8 cellular contexts compared by ENCODE assay signal in the genomic region with DNA sequence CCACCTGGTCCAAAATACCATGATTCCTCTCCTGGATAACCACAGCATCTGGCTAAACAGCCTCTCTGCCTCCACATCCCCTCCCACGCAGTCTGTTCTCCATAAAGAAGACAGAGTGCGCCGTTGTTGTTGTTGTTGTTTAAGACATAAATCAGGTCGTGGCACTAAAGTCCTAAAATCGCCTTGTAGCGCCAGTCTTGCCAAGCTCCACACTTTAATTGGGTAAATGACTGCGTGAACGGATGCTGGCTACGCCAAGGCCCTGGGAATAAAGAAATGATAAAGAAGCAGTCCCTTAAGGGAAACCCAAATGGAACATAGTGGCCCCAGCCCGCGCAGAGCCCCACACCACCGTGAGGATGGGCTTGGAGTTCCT. TPM values are rescaled to one million over a fixed set of nuclear protein-coding genes. Genes with fewer than 3 reads are reported as not detected.
DNase-seq lines count a peak whose midpoint lies in the region; ATAC-seq and TF ChIP-seq lines count a peak whose summit lies in the region.

No MANE protein-coding gene starts in this region.

- peaks cover 0 to 25% (median 10%) of the 10 kb centered on the region in 3 donors for H3K4me1 ChIP-seq in gastroesophageal sphincter
- H3K4me1 ChIP-seq in skeletal muscle tissue (ENCODE audit: control insufficient read depth in 3 of 3, insufficient read depth in 3 of 3, low read length in 3 of 3) = peaks cover 5 to 14% (median 13%) of the 10 kb centered on the region in 3 donors

- DNase-seq in T-helper 17 cell (no peak), ureter (ENCODE audit: low spot score) (no peak), NCI-H345 treated with DMSO at 0.1 percent for 48 hours (lab: John Stamatoyannopoulos, UW; ENCODE audit: unreplicated experiment) (no peak), amniotic stem cell (lab: John Stamatoyannopoulos, UW) (no peak)
- no peak for DNase-seq in stimulated activated CD4-positive, alpha-beta T cell treated with anti-CD3 and anti-CD28 coated beads, Interleukin-1b, Interleukin-23, amount 100 ng/mL, for 48 hours

- peak overlapping the region; percentile 81 for H3K27ac Mint-ChIP-seq in T-helper 17 cell

- no peak for TF ChIP-seq POLR2A in gastroesophageal sphincter (IDR thresholded peaks at IDR 0.05)

- H3K27me3 ChIP-seq in gastroesophageal sphincter (peaks cover 14% of the 10 kb centered on the region), skeletal muscle tissue (ENCODE audit: control insufficient read depth in 3 of 3, insufficient read depth in 3 of 3, low read length in 3 of 3) (no peaks in the 10 kb centered on the region)

- H3K36me3 Mint-ChIP-seq in T-helper 17 cell (ENCODE audit: low read depth) = peaks cover 6% of the 10 kb centered on the region

- peak overlapping the region; percentile 81 to 92 (median 88) for H3K9ac ChIP-seq in skeletal muscle tissue (ENCODE audit: low read depth in 1 of 3, low read length in 3 of 3)

- peak overlapping the region; percentile 95 for H3K4me3 Mint-ChIP-seq in T-helper 17 cell

- no peak for TF ChIP-seq CTCF in gastroesophageal sphincter (IDR thresholded peaks at IDR 0.05)

- no peak for TF ChIP-seq EP300 in gastroesophageal sphincter (IDR thresholded peaks at IDR 0.05)

- H3K4me1 Mint-ChIP-seq in T-helper 17 cell = peaks cover 35% of the 10 kb centered on the region

- H3K9me3 ChIP-seq in T-helper 17 cell (ENCODE audit: control insufficient read depth, low read length, poor library complexity, severe bottlenecking) (no peaks in the 10 kb centered on the region), gastroesophageal sphincter (no peaks in the 10 kb centered on the region), skeletal muscle tissue (ENCODE audit: control insufficient read depth in 3 of 3, low read length in 3 of 3) (no peaks in the 10 kb centered on the region)

- WGBS in gastroesophageal sphincter (ENCODE audit: low coverage in 1 of 2), 2 donors = 17% methylated on average over 4 of the region's 12 CpGs; no CpG with 5 or more reads in 1 of the 2 donors

- no peaks in the 10 kb centered on the region for H3K36me3 ChIP-seq in gastroesophageal sphincter
- H3K36me3 ChIP-seq in skeletal muscle tissue (ENCODE audit: control insufficient read depth in 3 of 3, insufficient read depth in 3 of 3, low read length in 3 of 3) = no peaks in the 10 kb centered on the region

- H3K4me3 ChIP-seq in gastroesophageal sphincter = peak overlapping the region; percentile 89 to 98
- peak overlapping the region; percentile 70 to 93 (median 92) for H3K4me3 ChIP-seq in skeletal muscle tissue (ENCODE audit: low read length in 3 of 3)

- H3K27me3 Mint-ChIP-seq in T-helper 17 cell = peaks cover 9% of the 10 kb centered on the region

- H3K27ac ChIP-seq in gastroesophageal sphincter = peak overlapping the region in 3 of 4 donors; percentile 85 to 89 (median 87)
- no peak overlapping the region for H3K27ac ChIP-seq in skeletal muscle tissue (ENCODE audit: low read depth, low read length)

- ATAC-seq in GM19455 (IDR thresholded peaks at IDR 0.05; ENCODE audit: unreplicated experiment) (peak; percentile 13), T-helper 17 cell (no peak), gastroesophageal sphincter (no peak)

RNA-seq across cellular contexts. Expression of a gene that starts 0.4 kb away (rescaled TPM):
- total RNA-seq in T-helper 17 cell = 10 to 100 TPM; 59.4 to 88.3 TPM
- 10 to 100 TPM; 18.0 to 26.1 (median 21.2) TPM for total RNA-seq in gastroesophageal sphincter
- 15.7 TPM for total RNA-seq in skeletal muscle tissue
- total RNA-seq in ureter = 36.4 TPM

RNA-seq across cellular contexts. Expression of a gene that starts 34.0 kb away (rescaled TPM):
- total RNA-seq in T-helper 17 cell (not detected), gastroesophageal sphincter (under 1 TPM in 1 of 4 donors, not detected in 3; 0.13 TPM), skeletal muscle tissue (not detected), ureter (2.9 TPM)
